In the genomic region with DNA sequence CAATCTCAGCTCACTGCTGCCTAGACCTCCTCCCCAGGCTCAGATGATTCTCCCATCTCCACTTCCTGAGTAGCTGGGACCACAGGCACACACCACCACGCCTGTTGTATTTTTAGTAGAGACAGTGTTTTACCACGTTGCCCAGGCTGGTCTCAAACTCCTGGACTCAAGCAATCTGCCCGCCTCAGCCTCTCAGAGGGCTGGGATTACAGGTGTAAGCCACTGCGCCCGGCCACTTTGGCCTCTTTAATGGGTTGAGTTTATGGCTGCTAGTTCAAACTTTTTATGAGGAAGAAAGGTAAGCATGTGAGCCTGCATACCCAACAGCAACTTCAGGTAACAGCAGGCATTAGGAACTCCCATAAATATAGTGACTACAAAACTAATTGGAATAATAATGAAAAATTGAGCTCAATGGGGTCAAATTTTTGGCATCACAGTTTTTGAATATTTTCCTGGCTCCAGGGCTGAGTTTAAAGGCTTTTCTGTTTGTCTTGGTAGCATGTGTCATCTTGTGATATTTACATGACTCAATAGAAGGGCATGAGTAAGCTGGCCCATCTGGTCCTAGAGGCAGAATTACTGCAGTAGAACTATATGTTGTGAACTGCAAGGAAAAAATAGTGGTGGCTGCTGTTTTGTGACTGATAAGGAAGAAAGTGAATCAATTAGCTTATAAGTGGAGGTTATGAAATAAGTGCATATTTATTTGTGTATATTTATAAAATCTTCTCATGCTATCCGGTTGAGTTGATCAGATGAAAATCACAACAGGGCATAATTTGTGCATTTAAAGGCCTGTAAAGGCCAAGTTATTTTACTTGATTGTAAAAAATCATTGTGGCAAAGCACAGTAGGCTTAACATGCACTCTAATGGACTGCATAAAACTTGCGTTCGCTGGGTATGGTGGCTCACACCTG, we compare ENCODE assay signal across 8 cellular contexts. TPM values are rescaled to one million over a fixed set of nuclear protein-coding genes. Genes with fewer than 3 reads are reported as not detected.
DNase-seq lines count a peak whose midpoint lies in the region; ATAC-seq, FAIRE-seq and TF ChIP-seq lines count a peak whose summit lies in the region.

No MANE protein-coding gene starts in this region.

- H3K4me2 ChIP-seq in endothelial cell of umbilical vein (ENCODE audit: insufficient read depth, low read length): peak overlapping the region; percentile 10
- H3K4me2 ChIP-seq in smooth muscle cell: peak overlapping the region; percentile 75

- no peak overlapping the region for H3K4me3 ChIP-seq in endothelial cell of umbilical vein (replicated peaks in 1 of 3; ENCODE audit: insufficient read depth in 1 of 3, low read depth in 1 of 3, low read length in 3 of 3)
- H3K4me3 ChIP-seq in smooth muscle cell: no peak overlapping the region

- no TSS peak for BruUV-seq in endothelial cell of umbilical vein (replicated peaks; lab: Mats Ljungman, UMichigan)

- no peaks in the 10 kb centered on the region for H3K9me1 ChIP-seq in endothelial cell of umbilical vein (replicated peaks; ENCODE audit: control insufficient read depth, extremely low read depth, insufficient read depth, low read length)

- WGBS in smooth muscle cell (ENCODE audit: low lambda C conversion rate): 44% methylated on average over 8 of the region's 8 CpGs

- H4K20me1 ChIP-seq in endothelial cell of umbilical vein (replicated peaks; ENCODE audit: control insufficient read depth, extremely low read depth, insufficient read depth, low read length) (no peaks in the 10 kb centered on the region), smooth muscle cell (ENCODE audit: low read depth) (no peaks in the 10 kb centered on the region)

- no peaks in the 10 kb centered on the region for H3K9me3 ChIP-seq in endothelial cell of umbilical vein (replicated peaks; ENCODE audit: control insufficient read depth, insufficient read depth, low read length)
- no peaks in the 10 kb centered on the region for H3K9me3 ChIP-seq in smooth muscle cell (replicated peaks; ENCODE audit: low read depth)

- H3K27ac ChIP-seq in endothelial cell of umbilical vein (ENCODE audit: insufficient read depth, low read depth, low read length): peak overlapping the region; percentile 69
- peak overlapping the region; percentile 98 for H3K27ac ChIP-seq in smooth muscle cell (ENCODE audit: low read depth)

- peak; percentile 8 for DNase-seq in NK-92 treated with Interleukin-12 subunit alpha and Interleukin-12 subunit beta, amount 100 ng/mL, for 24 hours (lab: John Stamatoyannopoulos, UW)
- no peak for DNase-seq in NK-92 (lab: John Stamatoyannopoulos, UW; ENCODE audit: unreplicated experiment)
- DNase-seq in RCC 7860 (ENCODE audit: low spot score): peak; percentile 66
- peak; percentile 87 for DNase-seq in endothelial cell of umbilical vein (ENCODE audit: low read depth, low spot score)
- no peak for DNase-seq in smooth muscle cell (lab: John Stamatoyannopoulos, UW; ENCODE audit: unreplicated experiment)

- CTCF ChIA-PET in endothelial cell of umbilical vein (lab: Charles Lee): interaction anchor here (0.7 to 4.1 kb wide), 9 partner anchors 9 to 314 kb away, joined by 3 to 13 read pairs (median 3); partner anchors contain the start of genes ATL2 and HNRNPLL

- intact Hi-C loops in endothelial cell of umbilical vein (cut with micrococcal nuclease): loop anchor here (1.0 kb wide), 1 partner anchor 87 kb away; no protein-coding TSS in a partner anchor

- peaks cover 12% of the 10 kb centered on the region for H3K4me1 ChIP-seq in endothelial cell of umbilical vein (ENCODE audit: control insufficient read depth, extremely low read depth, insufficient read depth, low read length)
- H3K4me1 ChIP-seq in smooth muscle cell (ENCODE audit: low read depth): peaks cover 4% of the 10 kb centered on the region

- no peak for TF ChIP-seq POLR2A in endothelial cell of umbilical vein (IDR thresholded peaks at IDR 0.05; ENCODE audit: low read depth, low read length)

- dilution Hi-C loops in endothelial cell of umbilical vein (cut with MboI; ENCODE audit: extremely low pct_ligation_motif_present, low sequenced_read_pairs): no loop called here

- H3K9ac ChIP-seq in endothelial cell of umbilical vein (replicated peaks; ENCODE audit: extremely low read depth, insufficient read depth, low read length): peak overlapping the region; percentile 8
- peak overlapping the region; percentile 72 for H3K9ac ChIP-seq in smooth muscle cell (ENCODE audit: low read depth)

- ATAC-seq in HG02981 (IDR thresholded peaks at IDR 0.05; ENCODE audit: unreplicated experiment) (no peak), GM21526 (IDR thresholded peaks at IDR 0.05; ENCODE audit: low FRiP score, unreplicated experiment) (no peak), GM18861 (IDR thresholded peaks at IDR 0.05; ENCODE audit: unreplicated experiment) (no peak)

- H3K79me2 ChIP-seq in endothelial cell of umbilical vein (ENCODE audit: control insufficient read depth, insufficient read depth, low read length): no peaks in the 10 kb centered on the region
- H3K79me2 ChIP-seq in smooth muscle cell (ENCODE audit: low read depth): no peaks in the 10 kb centered on the region

- no peak for TF ChIP-seq CTCF in endothelial cell of umbilical vein (IDR thresholded peaks at IDR 0.05; ENCODE audit: extremely low read depth in 1 of 2, insufficient read depth in 1 of 2, low read depth in 1 of 2, low read length in 2 of 2)
- TF ChIP-seq CTCF in smooth muscle cell (IDR thresholded peaks at IDR 0.05; ENCODE audit: borderline replicate concordance, insufficient read depth, poor library complexity, severe bottlenecking): no peak

- no peaks in the 10 kb centered on the region for H3K36me3 ChIP-seq in endothelial cell of umbilical vein (ENCODE audit: control insufficient read depth in 2 of 2, extremely low read depth in 1 of 2, insufficient read depth in 2 of 2, low read length in 2 of 2)
- H3K36me3 ChIP-seq in smooth muscle cell (ENCODE audit: low read depth): no peaks in the 10 kb centered on the region

- peaks cover 25% of the 10 kb centered on the region for H3F3A ChIP-seq in smooth muscle cell (ENCODE audit: low read depth)

- H3K27me3 ChIP-seq in endothelial cell of umbilical vein (ENCODE audit: control insufficient read depth in 2 of 2, insufficient read depth in 2 of 2, low read length in 2 of 2) (no peaks in the 10 kb centered on the region), smooth muscle cell (ENCODE audit: low read depth) (no peaks in the 10 kb centered on the region)

- POLR2A ChIA-PET in endothelial cell of umbilical vein (lab: Charles Lee): interaction anchor here (1.6 kb wide), 1 partner anchor 61 kb away, joined by 11 read pairs; the partner anchor contains the start of gene SRSF7

- FAIRE-seq in RCC 7860 (lab: Jason Lieb, UNC) (peak; percentile 46), endothelial cell of umbilical vein (lab: Jason Lieb, UNC) (peak; percentile 94)

- H2AFZ ChIP-seq in endothelial cell of umbilical vein (ENCODE audit: low read depth, low read length) (peak overlapping the region; percentile 9), smooth muscle cell (ENCODE audit: low read depth) (no peak overlapping the region)

TF ChIP-seq in endothelial cell of umbilical vein, 7 proteins besides CTCF, POLR2A, EP300 and RAD21:
- TF ChIP-seq MYC (IDR thresholded peaks at IDR 0.05; ENCODE audit: low read depth, low read length): no peak
- peak; percentile 89 for TF ChIP-seq FOS (IDR thresholded peaks at IDR 0.05; ENCODE audit: borderline replicate concordance, insufficient read depth, low read length)
- TF ChIP-seq GATA2 (IDR thresholded peaks at IDR 0.05; ENCODE audit: insufficient read depth, insufficient read length, low read depth, low read length): peak; percentile 49
- peak; percentile 41 for TF ChIP-seq POLR2AphosphoS5 (IDR thresholded peaks at IDR 0.05; ENCODE audit: insufficient read depth, low read depth, low read length)
- TF ChIP-seq JUN (IDR thresholded peaks at IDR 0.05; ENCODE audit: borderline replicate concordance, insufficient read depth, insufficient read length, low read depth): peak; percentile 86

RNA-seq across cellular contexts. Expression of gene GALM, which starts 24.8 kb away (rescaled TPM):
- 5.4 and 6.1 TPM in 2 replicates for total RNA-seq in endothelial cell of umbilical vein
- 4.6 and 4.8 TPM in 2 replicates for polyA plus RNA-seq in endothelial cell of umbilical vein
- polyA plus RNA-seq in endothelial cell of umbilical vein (2011; cell fraction: cytosol; rRNA removed): 4.9 and 5.8 TPM in 2 replicates
- polyA plus RNA-seq in endothelial cell of umbilical vein (2011; cell fraction: nucleus; rRNA removed): 3.5 and 3.8 TPM in 2 replicates
- polyA plus RNA-seq in endothelial cell of umbilical vein (2012): 8.4 and 8.9 TPM in 2 replicates
- 4.8 and 6.7 TPM in 2 replicates for polyA minus RNA-seq in endothelial cell of umbilical vein
- polyA minus RNA-seq in endothelial cell of umbilical vein (2011; cell fraction: cytosol; rRNA and poly(A)+ RNA removed): 8.4 TPM
- 2.0 and 2.7 TPM in 2 replicates for polyA minus RNA-seq in endothelial cell of umbilical vein (2011; cell fraction: nucleus; rRNA and poly(A)+ RNA removed)
- total RNA-seq in smooth muscle cell: 11.0 and 13.1 TPM in 2 replicates
- polyA plus RNA-seq in smooth muscle cell: 8.5 and 18.9 TPM in 2 replicates

Comparison
In these comparisons a context has a peak if more than half of its experiments do, and no peak if none do; other contexts are left out.
1. DNase-seq: peak in NK-92 treated with Interleukin-12 subunit alpha and Interleukin-12 subunit beta, amount 100 ng/mL, for 24 hours (single experiment), RCC 7860 (single experiment) and endothelial cell of umbilical vein (single experiment); none in NK-92 (single experiment) and smooth muscle cell (single experiment).